ENCODE assay signal across 8 cellular contexts in genomic region chr20:41366546-41367392, GRCh38. TPM values are rescaled to one million over a fixed set of nuclear protein-coding genes. Genes with fewer than 3 reads are reported as not detected.
DNase-seq lines count a peak whose midpoint lies in the region; ATAC-seq and TF ChIP-seq lines count a peak whose summit lies in the region.

Gene EMILIN3, minus strand, starts transcription at chr20:41366818. Its CDS starts 184 bp downstream, at chr20:41366634.

- H3K9me3 ChIP-seq in breast epithelium (peaks cover 4 to 7% of the 10 kb centered on the region in 2 donors), mucosa of descending colon (no peaks in the 10 kb centered on the region)

- no TSS peak for BruUV-seq in MCF 10A (replicated peaks; lab: Mats Ljungman, UMichigan)

- H3K36me3 ChIP-seq in breast epithelium (no peaks in the 10 kb centered on the region), mucosa of descending colon (ENCODE audit: low read depth) (no peaks in the 10 kb centered on the region), urinary bladder (ENCODE audit: insufficient read depth) (no peaks in the 10 kb centered on the region)

- no peaks in the 10 kb centered on the region for H3K4me1 Mint-ChIP-seq in MCF 10A (ENCODE audit: insufficient read depth, unreplicated experiment)
- H3K4me1 Mint-ChIP-seq in activated CD8-positive, alpha-beta memory T cell treated with anti-CD3 and anti-CD28 coated beads, Interleukin-2, amount 10 ng/mL, durations not matched to agents 7 days and 5 days = no peaks in the 10 kb centered on the region

- POLR2A ChIA-PET in MCF 10A (lab: Yijun Ruan, JAX) = no interaction called here

- no peak within 1 kb of the TSS for H3K27ac Mint-ChIP-seq in MCF 10A (ENCODE audit: low read depth, unreplicated experiment)
- no peak within 1 kb of the TSS for H3K27ac Mint-ChIP-seq in activated CD8-positive, alpha-beta memory T cell treated with anti-CD3 and anti-CD28 coated beads, Interleukin-2, amount 10 ng/mL, durations not matched to agents 7 days and 5 days

- H3K27ac ChIP-seq in breast epithelium = no peak within 1 kb of the TSS
- no peak within 1 kb of the TSS for H3K27ac ChIP-seq in urinary bladder (ENCODE audit: low read depth)

- H3K36me3 Mint-ChIP-seq in MCF 10A (ENCODE audit: insufficient read depth, unreplicated experiment) = peaks cover 6% of the 10 kb centered on the region
- no peaks in the 10 kb centered on the region for H3K36me3 Mint-ChIP-seq in activated CD8-positive, alpha-beta memory T cell treated with anti-CD3 and anti-CD28 coated beads, Interleukin-2, amount 10 ng/mL, durations not matched to agents 7 days and 5 days

- H3K4me3 ChIP-seq in breast epithelium = peak within 1 kb of the TSS; percentile 21 to 74 (median 53)
- H3K4me3 ChIP-seq in mucosa of descending colon = no peak within 1 kb of the TSS
- H3K4me3 ChIP-seq in urinary bladder (ENCODE audit: low read depth, low read length) = peak within 1 kb of the TSS; percentile 44

- no peak for ATAC-seq in mucosa of descending colon
- no peak for ATAC-seq in GM19397 (IDR thresholded peaks at IDR 0.05; ENCODE audit: unreplicated experiment)
- no peak for ATAC-seq in activated CD8-positive, alpha-beta memory T cell treated with anti-CD3 and anti-CD28 coated beads, Interleukin-2, amount 10 ng/mL, durations not matched to agents 7 days and 5 days

- CTCF ChIA-PET in MCF 10A (lab: Yijun Ruan, JAX) = interaction anchor here (1.0 kb wide), 1 partner anchor 26 kb away, joined by 3 read pairs; the partner anchor contains the start of gene LPIN3
- CTCF ChIA-PET in activated CD8-positive, alpha-beta memory T cell treated with anti-CD3 and anti-CD28 coated beads, Interleukin-2, amount 10 ng/mL, durations not matched to agents 7 days and 5 days (lab: Charles Lee) = no interaction called here

- intact Hi-C loops in breast epithelium (cut with DNase I; ENCODE audit: low total_unique reads) (no loop called here), MCF 10A (cut with micrococcal nuclease) (no loop called here), mucosa of descending colon (cut with DNase I, micrococcal nuclease) (no loop called here)

- peaks cover 37% of the 10 kb centered on the region for H3K27me3 Mint-ChIP-seq in MCF 10A (ENCODE audit: insufficient read depth, unreplicated experiment)
- peaks cover 32% of the 10 kb centered on the region for H3K27me3 Mint-ChIP-seq in activated CD8-positive, alpha-beta memory T cell treated with anti-CD3 and anti-CD28 coated beads, Interleukin-2, amount 10 ng/mL, durations not matched to agents 7 days and 5 days

- no peak for TF ChIP-seq CTCF in breast epithelium (IDR thresholded peaks at IDR 0.05)
- no peak for TF ChIP-seq CTCF in MCF 10A (IDR thresholded peaks at IDR 0.05; ENCODE audit: unreplicated experiment)
- TF ChIP-seq CTCF in mucosa of descending colon (IDR thresholded peaks at IDR 0.05) = no peak

- DNase-seq in breast epithelium (ENCODE audit: low spot score in 2 of 2) = no peak
- DNase-seq in MCF 10A (ENCODE audit: unreplicated experiment) = no peak
- DNase-seq in astrocyte of the hippocampus (ENCODE audit: low read depth, low spot score) = peak; percentile 47
- peak in 2 of 3 donors; percentile 18 to 28 for DNase-seq in mucosa of descending colon
- no peak for DNase-seq in 8988T
- no peak for DNase-seq in activated CD8-positive, alpha-beta memory T cell treated with anti-CD3 and anti-CD28 coated beads, Interleukin-2, amount 10 ng/mL, durations not matched to agents 7 days and 5 days

- WGBS in urinary bladder = 9% methylated on average over 93 of the region's 93 CpGs

- TF ChIP-seq POLR2A in breast epithelium (IDR thresholded peaks at IDR 0.05) = no peak

- H3K4me1 ChIP-seq in breast epithelium (no peaks in the 10 kb centered on the region), mucosa of descending colon (ENCODE audit: low read depth) (peaks cover 6% of the 10 kb centered on the region), urinary bladder (ENCODE audit: insufficient read depth) (no peaks in the 10 kb centered on the region)

- no peaks in the 10 kb centered on the region for H3K9me3 Mint-ChIP-seq in MCF 10A (ENCODE audit: unreplicated experiment)
- no peaks in the 10 kb centered on the region for H3K9me3 Mint-ChIP-seq in activated CD8-positive, alpha-beta memory T cell treated with anti-CD3 and anti-CD28 coated beads, Interleukin-2, amount 10 ng/mL, durations not matched to agents 7 days and 5 days (ENCODE audit: low read depth)

- no peak within 1 kb of the TSS for H3K4me3 Mint-ChIP-seq in MCF 10A (ENCODE audit: unreplicated experiment)
- H3K4me3 Mint-ChIP-seq in activated CD8-positive, alpha-beta memory T cell treated with anti-CD3 and anti-CD28 coated beads, Interleukin-2, amount 10 ng/mL, durations not matched to agents 7 days and 5 days = no peak within 1 kb of the TSS

- H3K27me3 ChIP-seq in breast epithelium = peaks cover 3 to 22% of the 10 kb centered on the region in 2 donors

RNA-seq across cellular contexts. Expression of gene EMILIN3, which starts in this region (rescaled TPM):
- 1 to 10 TPM in 2 of 3 donors, under 1 TPM in 1; 0.32 to 7.5 (median 1.3) TPM for total RNA-seq in breast epithelium
- not detected in 2 replicates for total RNA-seq in MCF 10A (2022)
- total RNA-seq in mucosa of descending colon = 1 to 10 TPM in 1 of 3 donors, under 1 TPM in 1, not detected in 1; 0.23 to 4.0 TPM
- total RNA-seq in urinary bladder = 4.1 TPM
- 2.1 TPM for polyA plus RNA-seq in urinary bladder
- total RNA-seq in activated CD8-positive, alpha-beta memory T cell treated with anti-CD3 and anti-CD28 coated beads, Interleukin-2, amount 10 ng/mL, durations not matched to agents 7 days and 5 days = not detected

Comparison
In these comparisons a context has a peak if more than half of its experiments do, and no peak if none do; other contexts are left out.
1. DNase-seq: peak in astrocyte of the hippocampus (single experiment) and mucosa of descending colon (2 of 3); none in breast epithelium (0 of 2), MCF 10A (single experiment), 8988T (single experiment) and activated CD8-positive, alpha-beta memory T cell treated with anti-CD3 and anti-CD28 coated beads, Interleukin-2, amount 10 ng/mL, durations not matched to agents 7 days and 5 days (single experiment).